In genomic region chr6:3294921-3295871, GRCh38 we compare ENCODE assay signal across 10 cellular contexts. TPM values are rescaled to one million over a fixed set of nuclear protein-coding genes. Genes with fewer than 3 reads are reported as not detected.
DNase-seq lines count a peak whose midpoint lies in the region.
"Had no signal": no experiment of that assay in that cellular context is flagged by ENCODE, and none has a peak within 500 bp of the region (broad histone marks: within the 10 kb centered on the region; RNA-seq: fewer than 3 reads in every experiment).

No MANE protein-coding gene starts in this region.

- H2AFZ ChIP-seq in neuronal stem cell (ENCODE audit: low read length) = no peak overlapping the region

- H3K79me1 ChIP-seq in neuronal stem cell (ENCODE audit: low read depth, low read length) = no peaks in the 10 kb centered on the region

- peak overlapping the region; percentile 41 for H3K14ac ChIP-seq in neuronal stem cell (ENCODE audit: low read length)

- H2BK5ac ChIP-seq in neuronal stem cell (ENCODE audit: low read length) = peak overlapping the region; percentile 54

- peak overlapping the region; percentile 56 for H2BK15ac ChIP-seq in neuronal stem cell (ENCODE audit: low read length)

- no peak overlapping the region for H4K8ac ChIP-seq in neuronal stem cell (ENCODE audit: low read depth, low read length)

- peak overlapping the region; percentile 33 for H2BK120ac ChIP-seq in neuronal stem cell (ENCODE audit: low read depth, low read length)

- no CpG with 5 or more reads among the region's 29 CpGs for WGBS in neuronal stem cell (ENCODE audit: extremely low coverage in 2 of 2, insufficient read length in 2 of 2, insufficient replicate concordance in 1 of 2), 2 donors

- H3K27me3 ChIP-seq in neuronal stem cell (ENCODE audit: control insufficient read depth in 3 of 3, insufficient read depth in 3 of 3, low read depth in 1 of 3, low read length in 3 of 3) = no peaks in the 10 kb centered on the region
- H3K27me3 ChIP-seq: SJCRH30 had no signal

- peaks cover 0 to 11% of the 10 kb centered on the region in 2 donors for H3K36me3 ChIP-seq in neuronal stem cell (replicated peaks in 1 of 2; ENCODE audit: control insufficient read depth in 2 of 2, insufficient read depth in 2 of 2, low read length in 2 of 2)
- H3K36me3 ChIP-seq: SJCRH30 had no signal

- H2AK5ac ChIP-seq in neuronal stem cell (ENCODE audit: low read depth, low read length) = peak overlapping the region; percentile 82

- peak overlapping the region; percentile 10 for H3K23ac ChIP-seq in neuronal stem cell (ENCODE audit: low read depth, low read length, poor library complexity)

- no peak overlapping the region for H3K4me2 ChIP-seq in neuronal stem cell (ENCODE audit: insufficient read depth, low read length, poor library complexity, severe bottlenecking)

- in situ Hi-C loops in G401 (cut with HindIII; ENCODE audit: low sequenced_read_pairs) = no loop called here

- H3K4me3 ChIP-seq in neuronal stem cell (ENCODE audit: low read length in 2 of 2) = no peak overlapping the region
- H3K4me3 ChIP-seq: SJCRH30 had no signal

- peak overlapping the region; percentile 32 for H3K27ac ChIP-seq in cingulate gyrus (ENCODE audit: low read depth, low read length)
- H3K27ac ChIP-seq in neuronal stem cell (replicated peaks; ENCODE audit: low read length) = no peak overlapping the region
- H3K27ac ChIP-seq: SJCRH30 had no signal

- no peak overlapping the region for H3K4ac ChIP-seq in neuronal stem cell (ENCODE audit: low read length)

- no peaks in the 10 kb centered on the region for H3K9me3 ChIP-seq in neuronal stem cell (replicated peaks in 1 of 2; ENCODE audit: control insufficient read depth in 2 of 2, insufficient read depth in 1 of 2, low read depth in 1 of 2, low read length in 2 of 2)
- H3K9me3 ChIP-seq: SJCRH30 had no signal

- DNase-seq in G401 (ENCODE audit: low spot score) (peak; percentile 72), NCI-H2227 (lab: John Stamatoyannopoulos, UW; ENCODE audit: unreplicated experiment) (peak; percentile 54), neuronal stem cell (ENCODE audit: low spot score) (no peak), SIG-M5 (lab: John Stamatoyannopoulos, UW) (no peak), dedifferentiated amniotic fluid mesenchymal stem cell (ENCODE audit: extremely low spot score) (no peak), GDM1 (lab: John Stamatoyannopoulos, UW) (no peak)
- no peak for DNase-seq in activated CD4-positive, alpha-beta T cell treated with anti-CD3 and anti-CD28 coated beads for 1 hour
- DNase-seq: activated T-cell treated with anti-CD3 and anti-CD28 coated beads, Interleukin-2, amount 50 U/mL, for 4 hours had no signal

- H3K18ac ChIP-seq in neuronal stem cell (ENCODE audit: low read length) = peak overlapping the region; percentile 50

- peaks cover 5 to 9% of the 10 kb centered on the region in 2 donors for H3K4me1 ChIP-seq in neuronal stem cell (ENCODE audit: control insufficient read depth in 2 of 2, insufficient read depth in 1 of 2, low read depth in 1 of 2, low read length in 2 of 2)
- H3K4me1 ChIP-seq: SJCRH30 had no signal

- no peak overlapping the region for H2BK12ac ChIP-seq in neuronal stem cell (ENCODE audit: low read length)

- peak overlapping the region; percentile 9 for H3K9ac ChIP-seq in neuronal stem cell (ENCODE audit: low read depth, low read length, poor library complexity)

- H4K91ac ChIP-seq in neuronal stem cell (ENCODE audit: low read depth, low read length, poor library complexity) = no peak overlapping the region

RNA-seq across cellular contexts. Expression of gene PSMG4, which starts 36.4 kb away (rescaled TPM):
- total RNA-seq in G401 (2014; rRNA removed; shearing (Covaris generic)) = 26.6 and 54.5 TPM in 2 replicates
- polyA plus RNA-seq in neuronal stem cell (2013, experiment 1 of 2) = 24.7 TPM
- 24.4 TPM for polyA plus RNA-seq in neuronal stem cell (2013, experiment 2 of 2)

Comparison
In these comparisons a context has a peak if more than half of its experiments do, and no peak if none do; other contexts are left out.
1. DNase-seq: peak in G401 (single experiment) and NCI-H2227 (single experiment); none in neuronal stem cell (single experiment), SIG-M5 (single experiment), dedifferentiated amniotic fluid mesenchymal stem cell (single experiment), GDM1 (single experiment) and activated CD4-positive, alpha-beta T cell treated with anti-CD3 and anti-CD28 coated beads for 1 hour (single experiment).